In the genomic region with DNA sequence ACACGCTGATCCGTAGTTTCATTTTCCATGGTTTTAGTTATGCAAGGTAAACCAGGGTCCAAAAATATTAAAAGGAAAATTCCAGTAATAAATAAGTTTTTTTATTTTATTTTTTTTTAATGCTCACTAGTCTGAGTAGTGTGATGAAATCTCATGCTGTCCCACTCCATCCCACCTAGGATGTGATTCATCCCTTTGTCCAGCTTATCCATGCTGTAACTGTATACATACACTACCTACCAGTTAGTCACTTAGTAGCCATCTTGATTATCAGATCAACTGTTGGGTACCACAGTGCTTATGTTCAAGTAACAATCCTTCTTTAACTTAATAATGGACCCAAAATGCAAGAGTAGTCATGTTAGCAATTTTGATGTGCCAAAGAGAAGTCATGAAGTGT, we compare ENCODE assay signal across 19 cellular contexts.
A peak's percentile ranks its signal among the peaks of the same experiment; 100 is the strongest.
DNase-seq lines count a peak whose midpoint lies in the region; ATAC-seq, FAIRE-seq and TF ChIP-seq lines count a peak whose summit lies in the region.
"Had no signal": no experiment of that assay in that cellular context is flagged by ENCODE, and none has a peak within 500 bp of the region (broad histone marks: within the 10 kb centered on the region; RNA-seq: fewer than 3 reads in every experiment).

No MANE protein-coding gene starts in this region.

- no peak for TF ChIP-seq POLR2A in H54 (IDR thresholded peaks at IDR 0.05; ENCODE audit: low read depth, low read length)

- H3K27me3 ChIP-seq in bronchial epithelial cell (ENCODE audit: control insufficient read depth, insufficient read depth, low read length): no peaks in the 10 kb centered on the region
- H3K27me3 ChIP-seq: BLaER1 had no signal

- DNase-seq in H54 (ENCODE audit: insufficient read length, low spot score) (no peak), RCC 7860 (ENCODE audit: low spot score) (peak; percentile 4), bronchial epithelial cell (ENCODE audit: low read depth) (peak; percentile 62), skeletal muscle cell (ENCODE audit: low read depth) (peak; percentile 17), A172 (ENCODE audit: low spot score) (no peak)
- no peak for DNase-seq in NK-92 treated with Interleukin-12 subunit alpha and Interleukin-12 subunit beta, amount 100 ng/mL, for 24 hours (lab: John Stamatoyannopoulos, UW)
- DNase-seq: Calu3; CD4-positive, alpha-beta memory T cell; DMS53; NCI-H1105 treated with DMSO at 0.1 percent for 48 hours; NCI-H1694; NCI-H2081 treated with DMSO at 0.1 percent for 48 hours; NCI-H2227 treated with DMSO at 0.1 percent for 48 hours; NCI-H510A treated with DMSO at 0.1 percent for 48 hours; NCI-H774 had no signal

- TF ChIP-seq CTCF in bronchial epithelial cell (IDR thresholded peaks at IDR 0.05; ENCODE audit: insufficient read depth, low read length, severe bottlenecking): no peak

- peaks cover 2% of the 10 kb centered on the region for H3K36me3 ChIP-seq in bronchial epithelial cell (ENCODE audit: control insufficient read depth, insufficient read depth, low read length)

- H3K4me3 ChIP-seq in bronchial epithelial cell (ENCODE audit: low read depth, low read length): no peak overlapping the region
- H3K4me3 ChIP-seq in skeletal muscle cell (ENCODE audit: low read depth, low read length): no peak overlapping the region
- H3K4me3 ChIP-seq: BLaER1, HAP-1 had no signal

- peak; percentile 74 for FAIRE-seq in H54 (lab: Jason Lieb, UNC)
- FAIRE-seq in RCC 7860 (lab: Jason Lieb, UNC): no peak
- no peak for FAIRE-seq in bronchial epithelial cell (lab: Jason Lieb, UNC)

- no peak for ATAC-seq in GM19452 (IDR thresholded peaks at IDR 0.05; ENCODE audit: unreplicated experiment)
- ATAC-seq: Right ventricle myocardium inferior had no signal

Comparison
In these comparisons a context has a peak if more than half of its experiments do, and no peak if none do; other contexts are left out.
1. DNase-seq: peak in RCC 7860 (single experiment), bronchial epithelial cell (single experiment) and skeletal muscle cell (single experiment); none in H54 (single experiment), A172 (single experiment) and NK-92 treated with Interleukin-12 subunit alpha and Interleukin-12 subunit beta, amount 100 ng/mL, for 24 hours (single experiment).